Comparison of ENCODE assay signal across 13 cellular contexts in the genomic region with DNA sequence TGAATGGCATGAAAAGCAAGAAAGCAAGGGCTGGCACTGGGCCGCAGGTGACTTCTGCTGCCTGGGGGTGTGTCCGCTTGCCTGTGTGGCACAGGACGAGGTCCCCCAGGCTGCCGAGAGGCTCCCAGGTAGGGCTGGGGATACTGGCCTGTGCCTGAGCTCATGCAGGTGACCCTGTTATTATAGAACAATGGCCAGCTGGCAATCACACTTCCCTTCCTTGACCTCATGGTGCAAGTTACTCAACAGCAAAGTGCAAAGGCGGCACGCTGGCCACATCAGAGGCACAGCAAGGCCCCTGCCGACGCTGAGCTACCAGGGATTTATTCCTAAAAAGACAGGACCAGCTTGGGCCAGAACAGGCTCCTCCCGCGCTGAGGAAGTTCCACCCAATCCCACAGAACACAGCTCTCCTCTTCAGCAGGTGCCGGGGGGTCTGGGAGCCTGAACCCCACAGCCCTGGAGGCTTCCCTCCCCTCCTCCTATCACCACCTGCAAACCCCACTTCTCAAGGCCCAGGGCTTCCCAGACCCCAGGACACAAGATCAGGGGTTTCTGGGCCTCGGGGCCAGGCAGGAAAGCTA. TPM values are rescaled to one million over a fixed set of nuclear protein-coding genes. Genes with fewer than 3 reads are reported as not detected.
DNase-seq lines count a peak whose midpoint lies in the region; ATAC-seq and TF ChIP-seq lines count a peak whose summit lies in the region.
"Had no signal": no experiment of that assay in that cellular context is flagged by ENCODE, and none has a peak within 500 bp of the region (broad histone marks: within the 10 kb centered on the region; RNA-seq: fewer than 3 reads in every experiment).

No MANE protein-coding gene starts in this region.

- CTCF ChIA-PET in activated CD4-positive, alpha-beta T cell treated with anti-CD3 and anti-CD28 coated beads for 36 hours (lab: Charles Lee) = interaction anchor here (0.8 to 1.5 kb wide), 3 partner anchors 10 to 26 kb away, joined by 3 to 6 read pairs (median 4); no protein-coding TSS in a partner anchor

- POLR2A ChIA-PET in activated CD4-positive, alpha-beta T cell treated with anti-CD3 and anti-CD28 coated beads for 36 hours (lab: Charles Lee) = interaction anchor here (0.9 kb wide), 1 partner anchor 19 kb away, joined by 3 read pairs; no protein-coding TSS in a partner anchor

- peaks cover 14% of the 10 kb centered on the region for H3K36me3 Mint-ChIP-seq in activated CD4-positive, alpha-beta T cell treated with anti-CD3 and anti-CD28 coated beads for 36 hours (ENCODE audit: low read depth)

- H3K27me3 ChIP-seq in RWPE2 (ENCODE audit: insufficient read depth, poor library complexity, severe bottlenecking) (no peaks in the 10 kb centered on the region), duodenal mucosa (ENCODE audit: control insufficient read depth in 1 of 2, insufficient read depth in 2 of 2, low read length in 2 of 2) (peaks cover 13 to 22% of the 10 kb centered on the region in 2 donors)

- no peak for DNase-seq in activated CD4-positive, alpha-beta T cell treated with anti-CD3 and anti-CD28 coated beads for 36 hours
- DNase-seq in activated CD4-positive, alpha-beta T cell treated with anti-CD3 and anti-CD28 coated beads for 1 hour = no peak
- DNase-seq in RWPE2 (ENCODE audit: low spot score) = no peak
- no peak for DNase-seq in C1 segment of cervical spinal cord (lab: John Stamatoyannopoulos, UW)
- no peak for DNase-seq in DMS114 treated with DMSO at 0.1 percent for 48 hours (lab: John Stamatoyannopoulos, UW; ENCODE audit: unreplicated experiment)
- DNase-seq: mesendoderm, NCI-H187 treated with DMSO at 0.1 percent for 48 hours, SK-N-SH had no signal

- H3K4me1 ChIP-seq in RWPE2 (ENCODE audit: insufficient read depth, poor library complexity, severe bottlenecking) = peaks cover 42% of the 10 kb centered on the region
- H3K4me1 ChIP-seq in duodenal mucosa (ENCODE audit: control insufficient read depth in 1 of 2, insufficient read depth in 2 of 2, low read length in 2 of 2) = peaks cover 9 to 38% of the 10 kb centered on the region in 2 donors

- H3K36me3 ChIP-seq in RWPE2 (ENCODE audit: low read depth) (peaks cover 33% of the 10 kb centered on the region), duodenal mucosa (ENCODE audit: control insufficient read depth in 1 of 2, insufficient read depth in 2 of 2, low read length in 2 of 2) (peaks cover 12 to 32% of the 10 kb centered on the region in 2 donors)

- no peak for ATAC-seq in activated CD4-positive, alpha-beta T cell treated with anti-CD3 and anti-CD28 coated beads for 36 hours
- ATAC-seq in RWPE2 (ENCODE audit: low read depth) = no peak
- ATAC-seq in GM21717 (IDR thresholded peaks at IDR 0.05; ENCODE audit: unreplicated experiment) = no peak

- H3K27ac ChIP-seq in RWPE2 (ENCODE audit: poor library complexity, severe bottlenecking) (peak overlapping the region; percentile 90), duodenal mucosa (ENCODE audit: low read depth, low read length) (peak overlapping the region; percentile 59), skin epidermis (peak overlapping the region in 20 of 21 experiments; percentile 9 to 93 (median 69))
- H3K27ac ChIP-seq: A549 had no signal

- H3K4me3 ChIP-seq in RWPE2 (ENCODE audit: severe bottlenecking) (no peak overlapping the region), duodenal mucosa (ENCODE audit: low read depth in 1 of 2, low read length in 2 of 2) (peak overlapping the region in 1 of 2 donors; percentile 31), skin epidermis (no peak overlapping the region)
- H3K4me3 ChIP-seq: A549 had no signal

- H3K27ac Mint-ChIP-seq in activated CD4-positive, alpha-beta T cell treated with anti-CD3 and anti-CD28 coated beads for 36 hours = peak overlapping the region; percentile 24

- H3K9ac ChIP-seq in duodenal mucosa (ENCODE audit: low read depth in 1 of 2, low read length in 2 of 2) = no peak overlapping the region
- H3K9ac ChIP-seq: SK-N-SH had no signal

- H3K4me3 Mint-ChIP-seq in activated CD4-positive, alpha-beta T cell treated with anti-CD3 and anti-CD28 coated beads for 36 hours = peak overlapping the region; percentile 46

- H3K9me3 ChIP-seq in RWPE2 (ENCODE audit: severe bottlenecking) (no peaks in the 10 kb centered on the region), duodenal mucosa (ENCODE audit: control insufficient read depth in 1 of 2, low read length in 2 of 2) (no peaks in the 10 kb centered on the region)
- H3K9me3 ChIP-seq: A549, SK-N-SH had no signal

- no peaks in the 10 kb centered on the region for H3K9me3 Mint-ChIP-seq in activated CD4-positive, alpha-beta T cell treated with anti-CD3 and anti-CD28 coated beads for 36 hours (ENCODE audit: low read depth)

- intact Hi-C loops in activated CD4-positive, alpha-beta T cell treated with anti-CD3 and anti-CD28 coated beads for 36 hours (cut with DNase I, micrococcal nuclease) = no loop called here

- H3K4me1 Mint-ChIP-seq in activated CD4-positive, alpha-beta T cell treated with anti-CD3 and anti-CD28 coated beads for 36 hours = peaks cover 19% of the 10 kb centered on the region

- no peaks in the 10 kb centered on the region for H3K27me3 Mint-ChIP-seq in activated CD4-positive, alpha-beta T cell treated with anti-CD3 and anti-CD28 coated beads for 36 hours

- no peak for TF ChIP-seq CTCF in RWPE2 (IDR thresholded peaks at IDR 0.05; ENCODE audit: poor library complexity, severe bottlenecking)

RNA-seq across cellular contexts. Expression of a gene that starts 1.4 kb away (rescaled TPM):
- total RNA-seq in activated CD4-positive, alpha-beta T cell treated with anti-CD3 and anti-CD28 coated beads for 36 hours = 100 to 1,000 TPM; 124 to 176 TPM

RNA-seq across cellular contexts. Expression of a gene that starts 30.6 kb away (rescaled TPM):
- 10 to 100 TPM; 43.3 to 50.2 TPM for total RNA-seq in activated CD4-positive, alpha-beta T cell treated with anti-CD3 and anti-CD28 coated beads for 36 hours

RNA-seq across cellular contexts. Expression of a gene that starts 30.6 kb away (rescaled TPM):
- total RNA-seq in activated CD4-positive, alpha-beta T cell treated with anti-CD3 and anti-CD28 coated beads for 36 hours = 10 to 100 TPM; 58.1 to 73.2 TPM

RNA-seq across cellular contexts. Expression of a gene that starts 40.4 kb away (rescaled TPM):
- not detected for total RNA-seq in activated CD4-positive, alpha-beta T cell treated with anti-CD3 and anti-CD28 coated beads for 36 hours

RNA-seq across cellular contexts. Expression of a gene that starts 48.1 kb away (rescaled TPM):
- total RNA-seq in activated CD4-positive, alpha-beta T cell treated with anti-CD3 and anti-CD28 coated beads for 36 hours = not detected
- total RNA-seq: ureter had no signal
